21 cellular contexts compared by ENCODE assay signal in genomic region chr9:112286906-112287305, GRCh38.
"Had no signal": no experiment of that assay in that cellular context is flagged by ENCODE, and none has a peak within 500 bp of the region (broad histone marks: within the 10 kb centered on the region; RNA-seq: fewer than 3 reads in every experiment).

No MANE protein-coding gene starts in this region.

- H3K4me1 ChIP-seq: uterus had no signal

- DNase-seq: effector memory CD8-positive, alpha-beta T cell; erythroblast; foreskin melanocyte; head of caudate nucleus; kidney; left colon; mucosa of descending colon; naive thymus-derived CD8-positive, alpha-beta T cell; nucleus accumbens; ovary; right cardiac atrium; stimulated activated CD4-positive, alpha-beta T cell treated with anti-CD3 and anti-CD28 coated beads, Interleukin-2, amount 100 ng/mL, for 48 hours; stimulated activated naive CD8-positive, alpha-beta T cell treated with anti-CD3 and anti-CD28 coated beads, Interleukin-15, Interleukin-2, amounts not matched to agents 100 U/mL and 50 U/mL, for 24 hours; thyroid gland; upper lobe of left lung; uterus had no signal

- ATAC-seq: effector memory CD8-positive, alpha-beta T cell; left colon; mucosa of descending colon; naive thymus-derived CD8-positive, alpha-beta T cell; right cardiac atrium; stimulated activated naive CD8-positive, alpha-beta T cell treated with anti-CD3 and anti-CD28 coated beads, Interleukin-15, Interleukin-2, amounts not matched to agents 100 U/mL and 50 U/mL, for 24 hours had no signal

- H3K27ac ChIP-seq: hepatocyte, ovary, suprapubic skin, upper lobe of left lung, uterus had no signal

- H3K4me3 ChIP-seq: hepatocyte, mucosa of descending colon, ovary, smooth muscle cell, suprapubic skin, thyroid gland, upper lobe of left lung, uterus had no signal

- H3K27ac Mint-ChIP-seq: dendritic cell treated with granulocyte-macrophage colony-stimulating factor and Interleukin-4, amounts not matched to agents 40 ng/mL and 50 ng/mL, for 4 days had no signal

- H3K4me3 Mint-ChIP-seq: dendritic cell treated with granulocyte-macrophage colony-stimulating factor and Interleukin-4, amounts not matched to agents 40 ng/mL and 50 ng/mL, for 4 days; effector memory CD8-positive, alpha-beta T cell; naive thymus-derived CD8-positive, alpha-beta T cell; neural crest cell had no signal

- H3K9me3 ChIP-seq: ovary, suprapubic skin, thyroid gland, uterus had no signal

- H3K4me1 Mint-ChIP-seq: neural crest cell had no signal

- H3K27me3 Mint-ChIP-seq: dendritic cell treated with granulocyte-macrophage colony-stimulating factor and Interleukin-4, amounts not matched to agents 40 ng/mL and 50 ng/mL, for 4 days; effector memory CD8-positive, alpha-beta T cell; naive thymus-derived CD8-positive, alpha-beta T cell had no signal

- H3K36me3 ChIP-seq: ovary, thyroid gland, uterus had no signal

- H3K27me3 ChIP-seq: hepatocyte, ovary, suprapubic skin, thyroid gland, upper lobe of left lung, uterus had no signal
